ENCODE assay signal across 33 cellular contexts in genomic region chr2:84084856-84085255, GRCh38.
"Had no signal": no experiment of that assay in that cellular context is flagged by ENCODE, and none has a peak within 500 bp of the region (broad histone marks: within the 10 kb centered on the region; RNA-seq: fewer than 3 reads in every experiment).

No MANE protein-coding gene starts in this region.

- H3K36me3 ChIP-seq: MG63 had no signal

- H3K9me3 ChIP-seq: MG63 had no signal

- DNase-seq: Kasumi-1, MG63, MV-4-11, NCI-H1048, NCI-H1092, NCI-H1105, NCI-H1105 treated with DMSO at 0.1 percent for 48 hours, NCI-H1417, NCI-H1417 treated with DMSO at 0.1 percent for 48 hours, NCI-H1436, NCI-H1436 treated with DMSO at 0.1 percent for 48 hours, NCI-H146, NCI-H1694, NCI-H1694 treated with DMSO at 0.1 percent for 48 hours, NCI-H187, NCI-H187 treated with DMSO at 0.1 percent for 48 hours, NCI-H1930, NCI-H2029 treated with DMSO at 0.1 percent for 48 hours, NCI-H2081, NCI-H2081 treated with DMSO at 0.1 percent for 48 hours, NCI-H2107, NCI-H2171, NCI-H2171 treated with DMSO at 0.1 percent for 48 hours, NCI-H2227 treated with DMSO at 0.1 percent for 48 hours, NCI-H226, NCI-H345, NCI-H446, NCI-H446 treated with DMSO at 0.1 percent for 48 hours, NCI-H510A, NCI-H510A treated with DMSO at 0.1 percent for 48 hours, NCI-H524, NCI-H524 treated with DMSO at 0.1 percent for 48 hours, NCI-H526 had no signal

- H3K4me3 ChIP-seq: MG63 had no signal

- H3K27me3 ChIP-seq: MG63 had no signal
